In genomic region chr1:229557913-229558414, GRCh38 we compare ENCODE assay signal across 8 cellular contexts. TPM values are rescaled to one million over a fixed set of nuclear protein-coding genes. Genes with fewer than 3 reads are reported as not detected.
DNase-seq lines count a peak whose midpoint lies in the region; ATAC-seq, FAIRE-seq and TF ChIP-seq lines count a peak whose summit lies in the region.

No MANE protein-coding gene starts in this region.

- peaks cover 29 to 50% (median 44%) of the 10 kb centered on the region in 10 experiments for H3K4me1 ChIP-seq in BLaER1 treated with 17β-estradiol and CSF1 and Interleukin-3, amounts not matched to agents 10 nM and 100 nM
- peaks cover 7% of the 10 kb centered on the region for H3K4me1 ChIP-seq in astrocyte (ENCODE audit: insufficient read depth, low read length)

- H3K27me3 Mint-ChIP-seq in astrocyte (ENCODE audit: low read depth, unreplicated experiment): no peaks in the 10 kb centered on the region

- H3K4me1 Mint-ChIP-seq in astrocyte (ENCODE audit: low read depth, unreplicated experiment): peaks cover 23% of the 10 kb centered on the region

- no peaks in the 10 kb centered on the region for H3K9me2 ChIP-seq in SU-DHL-6 (replicated peaks; ENCODE audit: insufficient read depth, low read length)

- no peak for TF ChIP-seq CTCF in SU-DHL-6 (IDR thresholded peaks at IDR 0.05; ENCODE audit: insufficient read depth, low read length, poor library complexity, severe bottlenecking)
- no peak for TF ChIP-seq CTCF in astrocyte (IDR thresholded peaks at IDR 0.05; ENCODE audit: insufficient read depth, low read depth, low read length)
- TF ChIP-seq CTCF in retinal pigment epithelial cell (conservative IDR thresholded peaks at IDR 0.05; ENCODE audit: low read depth, low read length): no peak

- no peaks in the 10 kb centered on the region for H3K9me3 ChIP-seq in BLaER1 treated with 17β-estradiol and CSF1 and Interleukin-3, amounts not matched to agents 10 nM and 100 nM (replicated peaks in 1 of 11)
- no peaks in the 10 kb centered on the region for H3K9me3 ChIP-seq in SU-DHL-6 (ENCODE audit: insufficient read depth, low read length)
- H3K9me3 ChIP-seq in astrocyte (ENCODE audit: insufficient read depth, low read depth, low read length): no peaks in the 10 kb centered on the region

- peak overlapping the region; percentile 85 to 96 (median 90) for H3K9ac ChIP-seq in BLaER1 treated with 17β-estradiol and CSF1 and Interleukin-3, amounts not matched to agents 10 nM and 100 nM
- H3K9ac ChIP-seq in SU-DHL-6 (ENCODE audit: low read length) (peak overlapping the region; percentile 68), astrocyte (ENCODE audit: low read length) (peak overlapping the region; percentile 82)

- DNase-seq in astrocyte (ENCODE audit: low read depth): no peak
- DNase-seq in hypothalamus (lab: John Stamatoyannopoulos, UW): peak in 36 of 51 donors; percentile 7 to 71 (median 38)
- DNase-seq in retinal pigment epithelial cell (ENCODE audit: low read depth): no peak
- DNase-seq in KG1 (lab: John Stamatoyannopoulos, UW): no peak

- no peaks in the 10 kb centered on the region for H3K9me3 Mint-ChIP-seq in astrocyte (ENCODE audit: unreplicated experiment)

- no peaks in the 10 kb centered on the region for H3K27me3 ChIP-seq in BLaER1 treated with 17β-estradiol and CSF1 and Interleukin-3, amounts not matched to agents 10 nM and 100 nM
- H3K27me3 ChIP-seq in SU-DHL-6 (ENCODE audit: low read length): no peaks in the 10 kb centered on the region
- H3K27me3 ChIP-seq in astrocyte (ENCODE audit: insufficient read depth, low read length): no peaks in the 10 kb centered on the region

- H3F3A ChIP-seq in SU-DHL-6 (ENCODE audit: insufficient read depth): 0 out of 2 replicates have a peak, but pooled peaks cover 9% of the 10 kb centered on the region

- H2AFZ ChIP-seq in SU-DHL-6 (ENCODE audit: low read depth, low read length, severe bottlenecking) (peak overlapping the region; percentile 32), astrocyte (ENCODE audit: low read depth, low read length) (peak overlapping the region; percentile 98)

- H4K20me1 ChIP-seq in BLaER1 treated with 17β-estradiol and CSF1 and Interleukin-3, amounts not matched to agents 10 nM and 100 nM: peaks cover 31 to 51% (median 39%) of the 10 kb centered on the region in 11 experiments; a peak in 20 of 22 replicates
- no peaks in the 10 kb centered on the region for H4K20me1 ChIP-seq in SU-DHL-6 (ENCODE audit: low read depth, low read length)
- H4K20me1 ChIP-seq in astrocyte (ENCODE audit: insufficient read depth, low read length): peaks cover 29% of the 10 kb centered on the region

- H3K36me3 ChIP-seq in BLaER1 treated with 17β-estradiol and CSF1 and Interleukin-3, amounts not matched to agents 10 nM and 100 nM: peaks cover 0 to 6% (median 0%) of the 10 kb centered on the region in 11 experiments; a peak in 3 of 22 replicates
- H3K36me3 ChIP-seq in SU-DHL-6 (ENCODE audit: low read length) (no peaks in the 10 kb centered on the region), astrocyte (ENCODE audit: insufficient read depth, low read length) (no peaks in the 10 kb centered on the region)

- peak overlapping the region; percentile 34 for H3K27ac Mint-ChIP-seq in astrocyte (ENCODE audit: unreplicated experiment)

- peak overlapping the region; percentile 78 to 95 (median 87) for H3K4me2 ChIP-seq in BLaER1 treated with 17β-estradiol and CSF1 and Interleukin-3, amounts not matched to agents 10 nM and 100 nM
- H3K4me2 ChIP-seq in SU-DHL-6 (ENCODE audit: low read depth, low read length, poor library complexity, severe bottlenecking): peak overlapping the region; percentile 95
- peak overlapping the region; percentile 95 for H3K4me2 ChIP-seq in astrocyte (ENCODE audit: low read length)

- H3K4me3 ChIP-seq in BLaER1 treated with 17β-estradiol and CSF1 and Interleukin-3, amounts not matched to agents 10 nM and 100 nM: peak overlapping the region; percentile 80 to 98 (median 92)
- H3K4me3 ChIP-seq in SU-DHL-6 (ENCODE audit: insufficient read depth, low read length, poor library complexity, severe bottlenecking) (peak overlapping the region; percentile 68), astrocyte (ENCODE audit: insufficient read depth, low read depth, low read length) (peak overlapping the region; percentile 85), retinal pigment epithelial cell (ENCODE audit: low read length) (peak overlapping the region; percentile 74)

- FAIRE-seq in astrocyte (lab: Jason Lieb, UNC): no peak

- H3K36me3 Mint-ChIP-seq in astrocyte (ENCODE audit: low read depth, unreplicated experiment): peaks cover 2% of the 10 kb centered on the region

- H3K27ac ChIP-seq in BLaER1 treated with 17β-estradiol and CSF1 and Interleukin-3, amounts not matched to agents 10 nM and 100 nM: peak overlapping the region; percentile 77 to 90 (median 84)
- H3K27ac ChIP-seq in SU-DHL-6 (ENCODE audit: low read depth, low read length): peak overlapping the region; percentile 64
- H3K27ac ChIP-seq in astrocyte (ENCODE audit: low read depth, low read length): peak overlapping the region; percentile 19

- peak overlapping the region; percentile 95 for H3K4me3 Mint-ChIP-seq in astrocyte (ENCODE audit: unreplicated experiment)

- ATAC-seq in GM19043 (IDR thresholded peaks at IDR 0.05; ENCODE audit: low read depth, unreplicated experiment): peak; percentile 30
- peak; percentile 32 for ATAC-seq in HG03175 (IDR thresholded peaks at IDR 0.05; ENCODE audit: unreplicated experiment)

- H3K79me2 ChIP-seq in SU-DHL-6 (ENCODE audit: insufficient read depth, low read length) (peaks cover 39% of the 10 kb centered on the region), astrocyte (ENCODE audit: insufficient read depth, low read length) (peaks cover 48% of the 10 kb centered on the region)

RNA-seq across cellular contexts. Expression of gene ABCB10, which starts 0.5 kb away (rescaled TPM):
- total RNA-seq in astrocyte: 16.4 and 19.7 TPM in 2 replicates

RNA-seq across cellular contexts. Expression of gene NUP133, which starts 49.8 kb away (rescaled TPM):
- 34.4 and 35.1 TPM in 2 replicates for total RNA-seq in astrocyte

Comparison
In these comparisons a context has a peak if more than half of its experiments do, and no peak if none do; other contexts are left out.
1. H3K27ac ChIP-seq: peak in every context shown above with its lines; median percentile 84 in BLaER1 treated with 17β-estradiol and CSF1 and Interleukin-3, amounts not matched to agents 10 nM and 100 nM; 64 in SU-DHL-6; 19 in astrocyte.
2. DNase-seq: peak in hypothalamus (36 of 51); none in astrocyte (single experiment), retinal pigment epithelial cell (single experiment) and KG1 (single experiment).
3. Peak in every context shown above with its lines, with median percentiles within 50 percentile points of each other: H3K4me2 ChIP-seq, H3K4me3 ChIP-seq and H3K9ac ChIP-seq.